ENCODE assay signal across 20 cellular contexts in genomic region chr2:200301953-200302628, GRCh38. TPM values are rescaled to one million over a fixed set of nuclear protein-coding genes. Genes with fewer than 3 reads are reported as not detected.
DNase-seq lines count a peak whose midpoint lies in the region; ATAC-seq and TF ChIP-seq lines count a peak whose summit lies in the region.
"Had no signal": no experiment of that assay in that cellular context is flagged by ENCODE, and none has a peak within 500 bp of the region (broad histone marks: within the 10 kb centered on the region; RNA-seq: fewer than 3 reads in every experiment).

No MANE protein-coding gene starts in this region.

- DNase-seq in GM23248 (peak; percentile 61), RKO (ENCODE audit: low spot score) (peak; percentile 53), fibroblast of mammary gland (ENCODE audit: low read depth) (peak; percentile 32), osteoblast (ENCODE audit: insufficient read length, low spot score, missing footprints) (peak; percentile 86), NCI-H1694 treated with DMSO at 0.1 percent for 48 hours (lab: John Stamatoyannopoulos, UW) (no peak), mucosa of gallbladder (ENCODE audit: low spot score) (no peak)
- DNase-seq in activated T-cell treated with anti-CD3 and anti-CD28 coated beads, Interleukin-2, amount 50 U/mL, for 72 hours: no peak
- no peak for DNase-seq in activated naive CD4-positive, alpha-beta T cell treated with anti-CD3 and anti-CD28 coated beads, Interleukin-2, amount 50 U/mL, for 72 hours (ENCODE audit: low spot score in 2 of 2)
- DNase-seq: activated CD8-positive, alpha-beta memory T cell treated with anti-CD3 and anti-CD28 coated beads, Interleukin-2, amount 50 U/mL, for 4 hours; CD4-positive, alpha-beta memory T cell; effector CD8-positive, alpha-beta T cell; heart left ventricle; NCI-H1105 treated with DMSO at 0.1 percent for 48 hours; spleen; stimulated activated CD4-positive, alpha-beta T cell treated with anti-CD3 and anti-CD28 coated beads, Interleukin-4, amount 100 ng/mL, for 1 hour; stimulated activated naive CD4-positive, alpha-beta T cell treated with Interleukin-2 at 50 U/mL for 16 hours had no signal

- in situ Hi-C loops in GM23248 (cut with MboI): loop anchor here (10.0 kb wide), 1 partner anchor 307 kb away; no protein-coding TSS in a partner anchor

- peaks cover 7% of the 10 kb centered on the region for H3K4me1 Mint-ChIP-seq in activated T-cell treated with anti-CD3 and anti-CD28 coated beads, Interleukin-2, amount 50 U/mL, for 72 hours (ENCODE audit: low read depth)

- H3K27ac Mint-ChIP-seq in activated T-cell treated with anti-CD3 and anti-CD28 coated beads, Interleukin-2, amount 50 U/mL, for 72 hours: no peak overlapping the region
- H3K27ac Mint-ChIP-seq in activated naive CD4-positive, alpha-beta T cell treated with anti-CD3 and anti-CD28 coated beads, Interleukin-2, amount 50 U/mL, for 72 hours: no peak overlapping the region

- no peak for TF ChIP-seq CTCF in fibroblast of mammary gland (conservative IDR thresholded peaks at IDR 0.05; ENCODE audit: control insufficient read depth, insufficient read depth, low read depth, low read length)
- no peak for TF ChIP-seq CTCF in osteoblast (IDR thresholded peaks at IDR 0.05; ENCODE audit: extremely low read depth, low read depth, low read length)

- no peak overlapping the region for H3K4me3 Mint-ChIP-seq in activated T-cell treated with anti-CD3 and anti-CD28 coated beads, Interleukin-2, amount 50 U/mL, for 72 hours
- H3K4me3 Mint-ChIP-seq: CD4-positive, alpha-beta memory T cell had no signal

- H3K27me3 ChIP-seq in GM23248 (replicated peaks; ENCODE audit: insufficient read depth): no peaks in the 10 kb centered on the region
- H3K27me3 ChIP-seq in osteoblast (ENCODE audit: insufficient read depth, low read length): no peaks in the 10 kb centered on the region
- H3K27me3 ChIP-seq: heart left ventricle had no signal

- H3K36me3 Mint-ChIP-seq in activated T-cell treated with anti-CD3 and anti-CD28 coated beads, Interleukin-2, amount 50 U/mL, for 72 hours (ENCODE audit: insufficient read depth in 2 of 2): peaks cover 3 to 4% of the 10 kb centered on the region in 2 donors
- peaks cover 4 to 6% of the 10 kb centered on the region in 2 donors for H3K36me3 Mint-ChIP-seq in activated naive CD4-positive, alpha-beta T cell treated with anti-CD3 and anti-CD28 coated beads, Interleukin-2, amount 50 U/mL, for 72 hours
- H3K36me3 Mint-ChIP-seq: brain had no signal

- H3K36me3 ChIP-seq in GM23248 (ENCODE audit: low read depth) (no peaks in the 10 kb centered on the region), osteoblast (ENCODE audit: insufficient read depth, low read length) (no peaks in the 10 kb centered on the region)
- H3K36me3 ChIP-seq: heart left ventricle, neutrophil, spleen, thoracic aorta had no signal

- peaks cover 27% of the 10 kb centered on the region for H3K27me3 Mint-ChIP-seq in activated T-cell treated with anti-CD3 and anti-CD28 coated beads, Interleukin-2, amount 50 U/mL, for 72 hours (ENCODE audit: low read depth)

- H3K4me1 ChIP-seq in GM23248 (ENCODE audit: insufficient read depth) (peaks cover 22% of the 10 kb centered on the region), osteoblast (ENCODE audit: insufficient read depth, low read length) (peaks cover 26% of the 10 kb centered on the region)

- H2AFZ ChIP-seq in GM23248 (no peak overlapping the region), osteoblast (ENCODE audit: low read length) (no peak overlapping the region)

- H3K27ac ChIP-seq in GM23248 (no peak overlapping the region), osteoblast (ENCODE audit: low read depth, low read length) (no peak overlapping the region)
- H3K27ac ChIP-seq: heart left ventricle, neutrophil, SK-N-MC, spleen, thoracic aorta had no signal

- H3K79me2 ChIP-seq in GM23248 (ENCODE audit: insufficient read depth) (no peaks in the 10 kb centered on the region; the same call in 1 of the 2 replicates), osteoblast (ENCODE audit: insufficient read depth, low read length) (peaks cover under 1% of the 10 kb centered on the region)

- H3K9ac ChIP-seq in GM23248: no peak overlapping the region

- WGBS in GM23248 (ENCODE audit: low coverage in 1 of 2, low lambda C conversion rate in 2 of 2, missing lambda C conversion rate in 2 of 2), 2 experiments: 66 to 73% methylated on average over 1 of the region's 1 CpG

- no peaks in the 10 kb centered on the region for H3K9me3 Mint-ChIP-seq in activated T-cell treated with anti-CD3 and anti-CD28 coated beads, Interleukin-2, amount 50 U/mL, for 72 hours
- no peaks in the 10 kb centered on the region for H3K9me3 Mint-ChIP-seq in activated naive CD4-positive, alpha-beta T cell treated with anti-CD3 and anti-CD28 coated beads, Interleukin-2, amount 50 U/mL, for 72 hours

- H3K4me2 ChIP-seq in GM23248 (ENCODE audit: unreplicated experiment): no peak overlapping the region
- H3K4me2 ChIP-seq in osteoblast (ENCODE audit: insufficient read depth, low read length): peak overlapping the region; percentile 7

- H3K9me3 ChIP-seq in GM23248 (ENCODE audit: low read depth) (no peaks in the 10 kb centered on the region), osteoblast (ENCODE audit: low read depth, low read length) (no peaks in the 10 kb centered on the region)
- H3K9me3 ChIP-seq: heart left ventricle, neutrophil, spleen, thoracic aorta had no signal

- H3K4me3 ChIP-seq in GM23248 (no peak overlapping the region), fibroblast of mammary gland (ENCODE audit: control insufficient read depth, low read depth, low read length) (no peak overlapping the region), osteoblast (ENCODE audit: insufficient read depth, low read length) (no peak overlapping the region)
- H3K4me3 ChIP-seq: heart left ventricle, SK-N-MC, spleen, thoracic aorta had no signal

- H4K20me1 ChIP-seq in GM23248 (ENCODE audit: insufficient read depth) (no peaks in the 10 kb centered on the region), osteoblast (ENCODE audit: insufficient read depth, low read length) (no peaks in the 10 kb centered on the region)

- ATAC-seq in activated T-cell treated with anti-CD3 and anti-CD28 coated beads, Interleukin-2, amount 50 U/mL, for 72 hours (replicated peaks in 1 of 2): no peak
- no peak for ATAC-seq in activated naive CD4-positive, alpha-beta T cell treated with anti-CD3 and anti-CD28 coated beads, Interleukin-2, amount 50 U/mL, for 72 hours
- ATAC-seq: heart left ventricle had no signal

- H3F3A ChIP-seq in GM23248 (ENCODE audit: insufficient read depth): peaks cover 10% of the 10 kb centered on the region

- no peaks in the 10 kb centered on the region for H3K9me2 ChIP-seq in GM23248 (ENCODE audit: insufficient read depth)

RNA-seq across cellular contexts. Expression of gene SPATS2L, which starts 4.4 kb away (rescaled TPM):
- total RNA-seq in GM23248 (2014; rRNA removed; shearing (Covaris generic)): 103 and 128 TPM in 2 replicates
- polyA plus RNA-seq in GM23248 (2016; fragmentation: Nextera tagmentation; extraction: Ambion mirVana): 78.3 and 116 TPM in 2 replicates
- total RNA-seq in osteoblast (74.6 and 85.2 TPM in 2 replicates), mucosa of gallbladder (243 TPM)
- total RNA-seq in activated T-cell treated with anti-CD3 and anti-CD28 coated beads, Interleukin-2, amount 50 U/mL, for 72 hours: 10 to 100 TPM; 17.8 to 36.8 TPM
- 10 to 100 TPM in 1 of 2 donors, 1 to 10 TPM in 1; 3.9 to 27.7 TPM for total RNA-seq in activated naive CD4-positive, alpha-beta T cell treated with anti-CD3 and anti-CD28 coated beads, Interleukin-2, amount 50 U/mL, for 72 hours

Comparison
In these comparisons a context has a peak if more than half of its experiments do, and no peak if none do; other contexts are left out.
1. DNase-seq: peak in GM23248 (single experiment), RKO (single experiment), fibroblast of mammary gland (single experiment) and osteoblast (single experiment); none in NCI-H1694 treated with DMSO at 0.1 percent for 48 hours (single experiment), activated T-cell treated with anti-CD3 and anti-CD28 coated beads, Interleukin-2, amount 50 U/mL, for 72 hours (0 of 2), activated naive CD4-positive, alpha-beta T cell treated with anti-CD3 and anti-CD28 coated beads, Interleukin-2, amount 50 U/mL, for 72 hours (0 of 2) and mucosa of gallbladder (single experiment).